Comparison of ENCODE assay signal across 9 cellular contexts in genomic region chr17:65278050-65278819, GRCh38.
DNase-seq lines count a peak whose midpoint lies in the region; ATAC-seq and TF ChIP-seq lines count a peak whose summit lies in the region.
"Had no signal": no experiment of that assay in that cellular context is flagged by ENCODE, and none has a peak within 500 bp of the region (broad histone marks: within the 10 kb centered on the region; RNA-seq: fewer than 3 reads in every experiment).

No MANE protein-coding gene starts in this region.

- H3K4me1 Mint-ChIP-seq in activated T-helper 17 cell treated with anti-CD3 and anti-CD28 coated beads, Interleukin-2, amount 50 U/mL, for 72 hours, result peaks cover 9% of the 10 kb centered on the region

- no peak overlapping the region for H3K27ac Mint-ChIP-seq in activated T-helper 17 cell treated with anti-CD3 and anti-CD28 coated beads, Interleukin-2, amount 50 U/mL, for 72 hours

- H3K27ac ChIP-seq in heart right ventricle, result no peak overlapping the region
- no peak overlapping the region for H3K27ac ChIP-seq in gastrocnemius medialis

- no peaks in the 10 kb centered on the region for H3K36me3 Mint-ChIP-seq in activated T-helper 17 cell treated with anti-CD3 and anti-CD28 coated beads, Interleukin-2, amount 50 U/mL, for 72 hours (ENCODE audit: low read depth)

- TF ChIP-seq CTCF in heart right ventricle (IDR thresholded peaks at IDR 0.05), result peak in 7 of 9 donors; percentile 25 to 50 (median 44)
- TF ChIP-seq CTCF in gastrocnemius medialis (IDR thresholded peaks at IDR 0.05 in 4 of 5, conservative IDR thresholded peaks at IDR 0.05 in 1 of 5), result peak; percentile 24 to 51 (median 34)
- no peak for TF ChIP-seq CTCF in omental fat pad (IDR thresholded peaks at IDR 0.05)

- H3K4me3 ChIP-seq in heart right ventricle (no peak overlapping the region), gastrocnemius medialis (no peak overlapping the region)

- H3K27me3 ChIP-seq in heart right ventricle (peaks cover 0 to 37% (median 0%) of the 10 kb centered on the region in 7 donors), gastrocnemius medialis (peaks cover 0 to 15% (median 0%) of the 10 kb centered on the region in 3 donors)

- peaks cover 4% of the 10 kb centered on the region for H3K27me3 Mint-ChIP-seq in activated T-helper 17 cell treated with anti-CD3 and anti-CD28 coated beads, Interleukin-2, amount 50 U/mL, for 72 hours

- intact Hi-C loops in heart right ventricle (cut with DNase I), result loop anchor here in 1 of 10 donors (5.0 kb wide), 1 partner anchor 889 kb away; no protein-coding TSS in a partner anchor
- intact Hi-C loops in gastrocnemius medialis (cut with DNase I; ENCODE audit: low total_unique reads), result no loop called here

- DNase-seq in activated gamma-delta T cell treated with Interleukin-2 at 50 U/mL for 16 hours (peak; percentile 11), activated gamma-delta T cell (lab: John Stamatoyannopoulos, UW) (no peak), NCI-H524 (lab: John Stamatoyannopoulos, UW) (peak; percentile 62 to 77), heart right ventricle (peak; percentile 16 to 18), gastrocnemius medialis (peak in 1 of 2 donors; percentile 18), omental fat pad (ENCODE audit: low spot score) (no peak)
- DNase-seq: activated T-cell treated with anti-CD3 and anti-CD28 coated beads, Interleukin-2, amount 50 U/mL, for 4 hours had no signal

- in situ Hi-C loops in gastrocnemius medialis (cut with MboI; ENCODE audit: low sequenced_read_pairs in 4 of 4), result loop anchor here in 2 of 4 donors (25.0 kb wide), 1 partner anchor 884 kb away; no protein-coding TSS in a partner anchor

- H3K4me3 Mint-ChIP-seq in activated T-helper 17 cell treated with anti-CD3 and anti-CD28 coated beads, Interleukin-2, amount 50 U/mL, for 72 hours, result peak overlapping the region; percentile 37
- H3K4me3 Mint-ChIP-seq: activated T-cell treated with anti-CD3 and anti-CD28 coated beads, Interleukin-2, amount 50 U/mL, for 4 hours had no signal

- no peak for TF ChIP-seq POLR2A in gastrocnemius medialis (IDR thresholded peaks at IDR 0.05)

- H3K4me1 ChIP-seq in heart right ventricle (peaks cover 0 to 3% (median 0%) of the 10 kb centered on the region in 9 donors), gastrocnemius medialis (no peaks in the 10 kb centered on the region)

- H3K36me3 ChIP-seq in heart right ventricle, result no peaks in the 10 kb centered on the region
- no peaks in the 10 kb centered on the region for H3K36me3 ChIP-seq in gastrocnemius medialis

- H3K9me3 ChIP-seq in heart right ventricle (peaks cover 0 to 14% (median 0%) of the 10 kb centered on the region in 11 donors), gastrocnemius medialis (peaks cover 0 to 7% (median 0%) of the 10 kb centered on the region in 3 donors)

- no peak for ATAC-seq in activated T-helper 17 cell treated with anti-CD3 and anti-CD28 coated beads, Interleukin-2, amount 50 U/mL, for 72 hours (replicated peaks)
- ATAC-seq in heart right ventricle, result peak in 3 of 8 donors; percentile 63 to 69 (median 64)
- peak in 1 of 2 donors; percentile 51 for ATAC-seq in gastrocnemius medialis
- no peak for ATAC-seq in omental fat pad (ENCODE audit: low FRiP score)
- no peak for ATAC-seq in GM21423 (IDR thresholded peaks at IDR 0.05; ENCODE audit: unreplicated experiment)

- WGBS in heart right ventricle, 2 donors, result 32% methylated on average over 12 of the region's 12 CpGs

- no peaks in the 10 kb centered on the region for H3K9me3 Mint-ChIP-seq in activated T-helper 17 cell treated with anti-CD3 and anti-CD28 coated beads, Interleukin-2, amount 50 U/mL, for 72 hours

Comparison
In these comparisons a context has a peak if more than half of its experiments do, and no peak if none do; other contexts are left out.
1. DNase-seq: peak in activated gamma-delta T cell treated with Interleukin-2 at 50 U/mL for 16 hours (single experiment), NCI-H524 (2 of 2) and heart right ventricle (2 of 2); none in activated gamma-delta T cell (single experiment) and omental fat pad (single experiment).
2. CTCF ChIP-seq: peak in heart right ventricle (7 of 9) and gastrocnemius medialis (5 of 5); none in omental fat pad (0 of 3).